Comparison of ENCODE assay signal across 30 cellular contexts in genomic region chr10:472241-472910, GRCh38.
"Had no signal": no experiment of that assay in that cellular context is flagged by ENCODE, and none has a peak within 500 bp of the region (broad histone marks: within the 10 kb centered on the region; RNA-seq: fewer than 3 reads in every experiment).

No MANE protein-coding gene starts in this region.

- H3K27me3 ChIP-seq: body of pancreas, colonic mucosa, dorsolateral prefrontal cortex, gastroesophageal sphincter, right atrium auricular region, stomach, tibial artery had no signal

- H3K4me1 ChIP-seq: body of pancreas, colonic mucosa, right atrium auricular region, tibial artery had no signal

- H3K4me2 ChIP-seq: smooth muscle cell had no signal

- FAIRE-seq: keratinocyte, TTC549 had no signal

- H3K36me3 ChIP-seq: colonic mucosa had no signal

- DNase-seq: activated CD4-positive, alpha-beta memory T cell treated with anti-CD3 and anti-CD28 coated beads, Interleukin-2, amount 10 ng/mL, durations not matched to agents 7 days and 5 days; activated CD4-positive, alpha-beta T cell treated with anti-CD3 and anti-CD28 coated beads, Interleukin-2, amount 10 ng/mL, durations not matched to agents 24 days and 14 days; activated naive CD4-positive, alpha-beta T cell treated with Interleukin-2 at 50 U/mL for 16 hours; activated T-cell treated with anti-CD3 and anti-CD28 coated beads, Interleukin-2, amount 50 U/mL, for 72 hours; anterior cingulate cortex; body of pancreas; cerebellar nuclear complex; colonic mucosa; dorsolateral prefrontal cortex; effector memory CD4-positive, alpha-beta T cell; erythroblast; head of caudate nucleus; hypothalamus; midbrain; naive thymus-derived CD8-positive, alpha-beta T cell; occipital lobe; stimulated activated CD4-positive, alpha-beta T cell treated with anti-CD3 and anti-CD28 coated beads, Interleukin-1b, Interleukin-23, amount 100 ng/mL, for 48 hours; stimulated activated CD4-positive, alpha-beta T cell treated with anti-CD3 and anti-CD28 coated beads, Interleukin-4, amount 100 ng/mL, for 4 hours; stimulated activated CD8-positive, alpha-beta memory T cell treated with anti-CD3 and anti-CD28 coated beads, Interleukin-4, amount 100 ng/mL, for 48 hours; stomach; T-helper 9 cell had no signal

- ATAC-seq: activated CD4-positive, CD25-positive, alpha-beta regulatory T cell treated with anti-CD3 and anti-CD28 coated beads, Interleukin-2, amount 50 U/mL, for 24 hours; activated T-cell treated with anti-CD3 and anti-CD28 coated beads, Interleukin-2, amount 50 U/mL, for 72 hours; body of pancreas; gastroesophageal sphincter; naive thymus-derived CD8-positive, alpha-beta T cell; stimulated activated memory B cell treated with anti-CD40 and anti-IgM and Interleukin-4, amounts not matched to agents 10 μg/mL and 1 μg/mL and 100 μg/mL, for 72 hours had no signal

- H3K9me3 ChIP-seq: body of pancreas, colonic mucosa, gastroesophageal sphincter, right atrium auricular region, stomach, tibial artery had no signal

- H3K27ac ChIP-seq: body of pancreas, colonic mucosa, dorsolateral prefrontal cortex, gastroesophageal sphincter, right atrium auricular region, stomach, tibial artery, VCaP had no signal

- H3K4me3 ChIP-seq: body of pancreas, colonic mucosa, dorsolateral prefrontal cortex, gastroesophageal sphincter, right atrium auricular region, smooth muscle cell, stomach, tibial artery had no signal
